23 cellular contexts compared by ENCODE assay signal in the genomic region with DNA sequence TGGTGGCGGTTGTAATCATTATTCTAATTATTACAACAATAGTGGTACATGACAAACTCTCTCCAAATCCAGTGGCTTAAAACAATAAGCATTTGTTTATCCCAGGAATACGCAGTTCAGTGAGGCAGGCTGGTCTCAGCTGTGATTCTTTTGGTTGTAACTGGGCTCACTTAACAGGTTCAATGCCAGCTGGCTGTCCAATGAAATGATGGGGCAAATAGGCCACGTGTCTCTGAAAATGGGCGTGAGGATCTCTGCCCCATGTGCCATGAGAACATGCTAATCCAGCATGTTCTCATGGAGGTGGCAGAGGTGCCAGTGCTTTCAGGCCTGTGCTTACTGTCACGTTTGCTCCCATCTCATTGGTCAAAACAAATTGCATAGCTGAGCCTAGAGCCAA.
DNase-seq lines count a peak whose midpoint lies in the region; ATAC-seq, FAIRE-seq and TF ChIP-seq lines count a peak whose summit lies in the region.
"Had no signal": no experiment of that assay in that cellular context is flagged by ENCODE, and none has a peak within 500 bp of the region (broad histone marks: within the 10 kb centered on the region; RNA-seq: fewer than 3 reads in every experiment).

No MANE protein-coding gene starts in this region.

- H2AFZ ChIP-seq in HepG2 (ENCODE audit: low read length), result no peak overlapping the region

- no peak for FAIRE-seq in HepG2 (lab: Jason Lieb, UNC)
- FAIRE-seq: A549, D721Med, G401.6, GM12891 had no signal

- peaks cover 2 to 8% of the 10 kb centered on the region in 2 experiments; a peak in 2 of 5 replicates for H3K27me3 ChIP-seq in HepG2 (ENCODE audit: control insufficient read depth in 1 of 2, insufficient read depth in 2 of 2, low read length in 2 of 2)
- H3K27me3 ChIP-seq in right lobe of liver, result no peaks in the 10 kb centered on the region
- H3K27me3 ChIP-seq: BLaER1 treated with 17β-estradiol and CSF1 and Interleukin-3, amounts not matched to agents 10 nM and 100 nM had no signal

- H3K4me1 Mint-ChIP-seq in activated T-helper 1 cell treated with anti-CD3 and anti-CD28 coated beads, Interleukin-12 subunit alpha, Interleukin-12 subunit beta, Interleukin-2, Interleukin-4 antibody, amounts not matched to agents 30 ng/mL and 10 ng/mL and 1 ng/mL, durations not matched to agents 14 hours and 24 hours and 36 hours (ENCODE audit: low read depth), result no peaks in the 10 kb centered on the region

- in situ Hi-C loops in HepG2 (cut with HindIII; ENCODE audit: extremely low pct_ligation_motif_present, low pct_unique_long_range_greater_than_20kb), result no loop called here

- H3K9me3 Mint-ChIP-seq in activated T-helper 1 cell treated with anti-CD3 and anti-CD28 coated beads, Interleukin-12 subunit alpha, Interleukin-12 subunit beta, Interleukin-2, Interleukin-4 antibody, amounts not matched to agents 30 ng/mL and 10 ng/mL and 1 ng/mL, durations not matched to agents 14 hours and 24 hours and 36 hours, result no peaks in the 10 kb centered on the region
- H3K9me3 Mint-ChIP-seq: CD4-positive, alpha-beta T cell; CD8-positive, alpha-beta T cell had no signal

- no peak overlapping the region for H3K27ac Mint-ChIP-seq in activated T-helper 1 cell treated with anti-CD3 and anti-CD28 coated beads, Interleukin-12 subunit alpha, Interleukin-12 subunit beta, Interleukin-2, Interleukin-4 antibody, amounts not matched to agents 30 ng/mL and 10 ng/mL and 1 ng/mL, durations not matched to agents 14 hours and 24 hours and 36 hours
- H3K27ac Mint-ChIP-seq: B cell; CD4-positive, alpha-beta T cell; CD8-positive, alpha-beta T cell had no signal

- no peak overlapping the region for H3K9ac ChIP-seq in HepG2 (ENCODE audit: insufficient read depth, low read depth, low read length)
- H3K9ac ChIP-seq: BLaER1 treated with 17β-estradiol and CSF1 and Interleukin-3, amounts not matched to agents 10 nM and 100 nM had no signal

- H3K27ac ChIP-seq in HepG2 (ENCODE audit: extremely low read length, insufficient read depth, low read length) (no peak overlapping the region), right lobe of liver (no peak overlapping the region), temporal lobe (ENCODE audit: low read depth, low read length) (peak overlapping the region; percentile 45)
- H3K27ac ChIP-seq: 22Rv1; A549; BLaER1 treated with 17β-estradiol and CSF1 and Interleukin-3, amounts not matched to agents 10 nM and 100 nM; C4-2B had no signal

- no peaks in the 10 kb centered on the region for H3K27me3 Mint-ChIP-seq in activated T-helper 1 cell treated with anti-CD3 and anti-CD28 coated beads, Interleukin-12 subunit alpha, Interleukin-12 subunit beta, Interleukin-2, Interleukin-4 antibody, amounts not matched to agents 30 ng/mL and 10 ng/mL and 1 ng/mL, durations not matched to agents 14 hours and 24 hours and 36 hours (ENCODE audit: insufficient read depth)
- H3K27me3 Mint-ChIP-seq: CD4-positive, alpha-beta T cell had no signal

- H4K20me1 ChIP-seq in HepG2 (ENCODE audit: insufficient read depth, low read length), result no peaks in the 10 kb centered on the region
- H4K20me1 ChIP-seq: BLaER1 treated with 17β-estradiol and CSF1 and Interleukin-3, amounts not matched to agents 10 nM and 100 nM had no signal

- H3K4me3 ChIP-seq in HepG2 (replicated peaks in 1 of 3; ENCODE audit: insufficient read depth in 1 of 3, low read depth in 2 of 3, low read length in 3 of 3) (no peak overlapping the region), right lobe of liver (no peak overlapping the region)
- H3K4me3 ChIP-seq: A549; BLaER1 treated with 17β-estradiol and CSF1 and Interleukin-3, amounts not matched to agents 10 nM and 100 nM had no signal

- ATAC-seq in HepG2 (no peak), right lobe of liver (no peak), GM18520 (IDR thresholded peaks at IDR 0.05; ENCODE audit: unreplicated experiment) (no peak)
- ATAC-seq: A549; CD8-positive, alpha-beta T cell had no signal

- no peak overlapping the region for H3K4me3 Mint-ChIP-seq in activated T-helper 1 cell treated with anti-CD3 and anti-CD28 coated beads, Interleukin-12 subunit alpha, Interleukin-12 subunit beta, Interleukin-2, Interleukin-4 antibody, amounts not matched to agents 30 ng/mL and 10 ng/mL and 1 ng/mL, durations not matched to agents 14 hours and 24 hours and 36 hours
- H3K4me3 Mint-ChIP-seq: B cell; CD4-positive, alpha-beta T cell; CD8-positive, alpha-beta T cell had no signal

- no peak for TF ChIP-seq RAD21 in HepG2 (CRISPR knock-in tag; IDR thresholded peaks at IDR 0.05)

- no peak for TF ChIP-seq POLR2A in HepG2 (IDR thresholded peaks at IDR 0.05; ENCODE audit: insufficient read depth in 1 of 2, low read depth in 2 of 2, low read length in 2 of 2)
- no peak for TF ChIP-seq POLR2A in right lobe of liver (IDR thresholded peaks at IDR 0.05)

- no peak for TF ChIP-seq CTCF in HepG2 (CRISPR knock-in tag; IDR thresholded peaks at IDR 0.05)
- no peak for TF ChIP-seq CTCF in right lobe of liver (IDR thresholded peaks at IDR 0.05)

- no peaks in the 10 kb centered on the region for H3K36me3 Mint-ChIP-seq in activated T-helper 1 cell treated with anti-CD3 and anti-CD28 coated beads, Interleukin-12 subunit alpha, Interleukin-12 subunit beta, Interleukin-2, Interleukin-4 antibody, amounts not matched to agents 30 ng/mL and 10 ng/mL and 1 ng/mL, durations not matched to agents 14 hours and 24 hours and 36 hours (ENCODE audit: low read depth)
- H3K36me3 Mint-ChIP-seq: CD8-positive, alpha-beta T cell had no signal

- H3K4me1 ChIP-seq in HepG2 (ENCODE audit: insufficient read depth, low read length) (no peaks in the 10 kb centered on the region), right lobe of liver (no peaks in the 10 kb centered on the region)
- H3K4me1 ChIP-seq: A549, Caco-2 had no signal

- no TSS peak for BruUV-seq in HepG2 (replicated peaks; lab: Mats Ljungman, UMichigan)

- POLR2A ChIA-PET in HepG2 (lab: Yijun Ruan, JAX), result no interaction called here

- DNase-seq in HepG2 (ENCODE audit: low spot score) (no peak), right lobe of liver (no peak), midbrain (lab: John Stamatoyannopoulos, UW) (peak; percentile 16), pons (ENCODE audit: low spot score) (peak; percentile 54), NCI-H748 (lab: John Stamatoyannopoulos, UW; ENCODE audit: unreplicated experiment) (no peak)
- DNase-seq in activated T-helper 1 cell treated with anti-CD3 and anti-CD28 coated beads, Interleukin-12 subunit alpha, Interleukin-12 subunit beta, Interleukin-2, Interleukin-4 antibody, amounts not matched to agents 30 ng/mL and 10 ng/mL and 1 ng/mL, durations not matched to agents 14 hours and 24 hours and 36 hours (ENCODE audit: low spot score), result no peak
- DNase-seq: AML-193; Caco-2; Calu3; CD4-positive, alpha-beta T cell; CD8-positive, alpha-beta T cell; DMS79 treated with DMSO at 0.1 percent for 48 hours; GF-D8 had no signal

- CTCF ChIA-PET in HepG2 (lab: Yijun Ruan, JAX; ENCODE audit: low intra/inter-chr PET ratio, low total read pairs), result no interaction called here

- intact Hi-C loops in HepG2 (cut with micrococcal nuclease; ENCODE audit: unreplicated experiment) (no loop called here), right lobe of liver (cut with DNase I) (no loop called here)
- intact Hi-C loops in activated T-helper 1 cell treated with anti-CD3 and anti-CD28 coated beads, Interleukin-12 subunit alpha, Interleukin-12 subunit beta, Interleukin-2, Interleukin-4 antibody, amounts not matched to agents 30 ng/mL and 10 ng/mL and 1 ng/mL, durations not matched to agents 14 hours and 24 hours and 36 hours (cut with micrococcal nuclease), result no loop called here

- WGBS in HepG2 (ENCODE audit: low lambda C conversion rate), result 31% methylated on average over 5 of the region's 5 CpGs
- 75% methylated on average over 4 of the region's 5 CpGs for WGBS in right lobe of liver (ENCODE audit: insufficient coverage, low coverage, low lambda C conversion rate, missing lambda C conversion rate)

- H3K4me2 ChIP-seq in HepG2 (ENCODE audit: low read depth, low read length), result no peak overlapping the region
- H3K4me2 ChIP-seq: A549; BLaER1 treated with 17β-estradiol and CSF1 and Interleukin-3, amounts not matched to agents 10 nM and 100 nM had no signal

- H3K79me2 ChIP-seq in HepG2 (ENCODE audit: insufficient read depth, low read length), result no peaks in the 10 kb centered on the region

- H3K36me3 ChIP-seq in HepG2 (replicated peaks in 1 of 2; ENCODE audit: control insufficient read depth in 1 of 2, insufficient read depth in 2 of 2, low read length in 2 of 2) (no peaks in the 10 kb centered on the region), right lobe of liver (no peaks in the 10 kb centered on the region)
- H3K36me3 ChIP-seq: BLaER1 treated with 17β-estradiol and CSF1 and Interleukin-3, amounts not matched to agents 10 nM and 100 nM had no signal

- TF ChIP-seq EP300 in HepG2 (IDR thresholded peaks at IDR 0.05; ENCODE audit: low read depth in 2 of 2, low read length in 2 of 2) (no peak), HepG2 (CRISPR knock-in tag; IDR thresholded peaks at IDR 0.05; ENCODE audit: borderline replicate concordance) (no peak)

- no peaks in the 10 kb centered on the region for H3K9me3 ChIP-seq in HepG2 (ENCODE audit: low read length)
- H3K9me3 ChIP-seq in right lobe of liver, result no peaks in the 10 kb centered on the region
- H3K9me3 ChIP-seq: A549, Caco-2 had no signal

TF ChIP-seq in HepG2, 621 proteins besides CTCF, POLR2A, EP300 and RAD21 (continues in another document):
- TF ChIP-seq, protein P1, sequence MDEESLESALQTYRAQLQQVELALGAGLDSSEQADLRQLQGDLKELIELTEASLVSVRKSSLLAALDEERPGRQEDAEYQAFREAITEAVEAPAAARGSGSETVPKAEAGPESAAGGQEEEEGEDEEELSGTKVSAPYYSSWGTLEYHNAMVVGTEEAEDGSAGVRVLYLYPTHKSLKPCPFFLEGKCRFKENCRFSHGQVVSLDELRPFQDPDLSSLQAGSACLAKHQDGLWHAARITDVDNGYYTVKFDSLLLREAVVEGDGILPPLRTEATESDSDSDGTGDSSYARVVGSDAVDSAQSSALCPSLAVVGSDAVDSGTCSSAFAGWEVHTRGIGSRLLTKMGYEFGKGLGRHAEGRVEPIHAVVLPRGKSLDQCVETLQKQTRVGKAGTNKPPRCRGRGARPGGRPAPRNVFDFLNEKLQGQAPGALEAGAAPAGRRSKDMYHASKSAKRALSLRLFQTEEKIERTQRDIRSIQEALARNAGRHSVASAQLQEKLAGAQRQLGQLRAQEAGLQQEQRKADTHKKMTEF (CRISPR knock-in tag; IDR thresholded peaks at IDR 0.05), result no peak
- TF ChIP-seq ZNF746 (CRISPR knock-in tag; IDR thresholded peaks at IDR 0.05) (no peak), CCAR2 (optimal IDR thresholded peaks at IDR 0.05; ENCODE audit: low read depth, low read length) (no peak)

Comparison
In these comparisons a context has a peak if more than half of its experiments do, and no peak if none do; other contexts are left out.
1. DNase-seq: peak in midbrain (single experiment) and pons (single experiment); none in HepG2 (single experiment), right lobe of liver (0 of 3), NCI-H748 (single experiment) and activated T-helper 1 cell treated with anti-CD3 and anti-CD28 coated beads, Interleukin-12 subunit alpha, Interleukin-12 subunit beta, Interleukin-2, Interleukin-4 antibody, amounts not matched to agents 30 ng/mL and 10 ng/mL and 1 ng/mL, durations not matched to agents 14 hours and 24 hours and 36 hours (single experiment).